Comparison of ENCODE assay signal across 8 cellular contexts in genomic region chr17:7314719-7315569, GRCh38. TPM values are rescaled to one million over a fixed set of nuclear protein-coding genes. Genes with fewer than 3 reads are reported as not detected.
DNase-seq lines count a peak whose midpoint lies in the region; ATAC-seq, FAIRE-seq and TF ChIP-seq lines count a peak whose summit lies in the region.

Gene GPS2, minus strand, starts transcription at chr17:7315360. Its CDS starts 308 bp downstream, at chr17:7315052.

- H4K20me1 ChIP-seq in keratinocyte (ENCODE audit: control insufficient read depth, extremely low read depth, insufficient read depth, low read length): peaks cover 34% of the 10 kb centered on the region

- peaks cover 37% of the 10 kb centered on the region for H3K79me2 ChIP-seq in keratinocyte (ENCODE audit: control insufficient read depth, insufficient read depth, low read length)

- peaks cover 8% of the 10 kb centered on the region for H3K9me1 ChIP-seq in keratinocyte (ENCODE audit: control insufficient read depth, extremely low read depth, insufficient read depth, low read length)

- POLR2A ChIA-PET in A673 (lab: Charles Lee; ENCODE audit: low non-redundant PET): interaction anchor here (0.6 kb wide), 1 partner anchor 52 kb away, joined by 3 read pairs; no protein-coding TSS in a partner anchor

- H3K4me3 ChIP-seq in A673 (ENCODE audit: low read depth, low read length, poor library complexity, severe bottlenecking): peak within 1 kb of the TSS; percentile 83
- H3K4me3 ChIP-seq in keratinocyte (ENCODE audit: control insufficient read depth in 2 of 3, extremely low read depth in 1 of 3, insufficient read depth in 2 of 3, low read depth in 1 of 3, low read length in 3 of 3): peak within 1 kb of the TSS; percentile 73 to 92 (median 79)

- CTCF ChIA-PET in A673 (lab: Charles Lee): no interaction called here

- peak; percentile 9 for FAIRE-seq in keratinocyte (lab: Jason Lieb, UNC)

- ATAC-seq in GM18861 (IDR thresholded peaks at IDR 0.05; ENCODE audit: unreplicated experiment) (peak; percentile 64), HG03097 (IDR thresholded peaks at IDR 0.05; ENCODE audit: low FRiP score, unreplicated experiment) (peak; percentile 53)

- H2AFZ ChIP-seq in keratinocyte (ENCODE audit: control insufficient read depth, low read length): peak within 1 kb of the TSS; percentile 12

- dilution Hi-C loops in keratinocyte (cut with MboI; ENCODE audit: extremely low pct_ligation_motif_present, low sequenced_read_pairs): no loop called here

- TF ChIP-seq CTCF in A673 (conservative IDR thresholded peaks at IDR 0.05; ENCODE audit: low read depth, low read length): no peak
- no peak for TF ChIP-seq CTCF in keratinocyte (optimal IDR thresholded peaks at IDR 0.05 in 1 of 3, IDR thresholded peaks at IDR 0.05 in 1 of 3, conservative IDR thresholded peaks at IDR 0.05 in 1 of 3; ENCODE audit: extremely low read depth in 1 of 3, insufficient read depth in 2 of 3, low read length in 3 of 3)

- H3K36me3 ChIP-seq in A673 (ENCODE audit: insufficient read depth, low read length, poor library complexity, severe bottlenecking) (peaks cover 66% of the 10 kb centered on the region), keratinocyte (ENCODE audit: control insufficient read depth in 2 of 2, extremely low read depth in 1 of 2, insufficient read depth in 2 of 2, low read length in 2 of 2) (peaks cover 37 to 64% of the 10 kb centered on the region in 2 experiments)

- peak; percentile 94 for DNase-seq in A673 (ENCODE audit: low spot score)
- peak; percentile 77 for DNase-seq in NCI-H226
- peak; percentile 86 to 92 for DNase-seq in activated CD4-positive, alpha-beta T cell treated with anti-CD3 and anti-CD28 coated beads for 24 hours (ENCODE audit: low read depth in 2 of 2)
- DNase-seq in cerebellar nuclear complex (lab: John Stamatoyannopoulos, UW): peak; percentile 4 to 71
- no peak for DNase-seq in keratinocyte (ENCODE audit: low read depth, low spot score)
- DNase-seq in stimulated activated CD4-positive, alpha-beta T cell treated with anti-CD3 and anti-CD28 coated beads, Interleukin-12 subunit alpha, Interleukin-12 subunit beta, amount 100 ng/mL, for 4 hours: peak; percentile 94

- intact Hi-C loops in A673 (cut with micrococcal nuclease; ENCODE audit: unreplicated experiment): no loop called here

- no peaks in the 10 kb centered on the region for H3K27me3 ChIP-seq in A673 (replicated peaks; ENCODE audit: insufficient read depth, low read depth, low read length, poor library complexity)
- H3K27me3 ChIP-seq in keratinocyte (ENCODE audit: control insufficient read depth, extremely low read depth, insufficient read depth, low read length): no peaks in the 10 kb centered on the region

- peaks cover 17% of the 10 kb centered on the region for H3K4me1 ChIP-seq in A673 (ENCODE audit: insufficient read depth, low read length, poor library complexity, severe bottlenecking)
- peaks cover 36% of the 10 kb centered on the region for H3K4me1 ChIP-seq in keratinocyte (ENCODE audit: control insufficient read depth, extremely low read depth, insufficient read depth, low read length)

- H3K9me3 ChIP-seq in A673 (ENCODE audit: low read depth, low read length, poor library complexity, severe bottlenecking) (no peaks in the 10 kb centered on the region), keratinocyte (ENCODE audit: control insufficient read depth, low read depth, low read length) (no peaks in the 10 kb centered on the region)

- no TSS peak for BruUV-seq in A673 (replicated peaks; lab: Mats Ljungman, UMichigan)

- H3K27ac ChIP-seq in A673 (ENCODE audit: low read depth, low read length, poor library complexity, severe bottlenecking) (peak within 1 kb of the TSS; percentile 86), keratinocyte (ENCODE audit: control insufficient read depth, insufficient read depth, low read length) (peak within 1 kb of the TSS; percentile 53)

- peak within 1 kb of the TSS; percentile 77 for H3K9ac ChIP-seq in keratinocyte (ENCODE audit: control insufficient read depth, extremely low read depth, insufficient read depth, low read length)

- H3K4me2 ChIP-seq in keratinocyte (ENCODE audit: control insufficient read depth, extremely low read depth, insufficient read depth, low read depth, low read length): peak within 1 kb of the TSS; percentile 88

RNA-seq across cellular contexts. Expression of gene GPS2, which starts in this region (rescaled TPM):
- 116 and 133 TPM in 2 replicates for total RNA-seq in A673 (2021)
- polyA plus RNA-seq in keratinocyte: 20.7 to 54.1 TPM (median 24.7 TPM) in 3 replicates
- polyA plus RNA-seq in keratinocyte (2011; ENCODE audit: low read depth): 58.5 TPM
- polyA plus RNA-seq in keratinocyte (2011; cell fraction: cytosol; rRNA removed): 32.2 and 40.0 TPM in 2 replicates
- polyA plus RNA-seq in keratinocyte (2011; cell fraction: nucleus; rRNA removed): 47.1 and 50.6 TPM in 2 replicates
- polyA plus RNA-seq in keratinocyte (2012; ENCODE audit: low replicate concordance): 34.3 and 42.9 TPM in 2 replicates
- 32.9 to 79.9 TPM (median 35.9 TPM) in 3 replicates for polyA minus RNA-seq in keratinocyte
- polyA minus RNA-seq in keratinocyte (2011; cell fraction: cytosol; rRNA and poly(A)+ RNA removed): 21.3 TPM
- 9.5 and 11.7 TPM in 2 replicates for polyA minus RNA-seq in keratinocyte (2011; cell fraction: nucleus; rRNA and poly(A)+ RNA removed)
